Comparison of ENCODE assay signal across 13 cellular contexts in genomic region chr7:98116656-98117461, GRCh38. TPM values are rescaled to one million over a fixed set of nuclear protein-coding genes. Genes with fewer than 3 reads are reported as not detected.
A peak's percentile ranks its signal among the peaks of the same experiment; 100 is the strongest.
DNase-seq lines count a peak whose midpoint lies in the region; ATAC-seq, FAIRE-seq and TF ChIP-seq lines count a peak whose summit lies in the region.
"Had no signal": no experiment of that assay in that cellular context is flagged by ENCODE, and none has a peak within 500 bp of the region (broad histone marks: within the 10 kb centered on the region; RNA-seq: fewer than 3 reads in every experiment).

No MANE protein-coding gene starts in this region.

- intact Hi-C loops in heart right ventricle (cut with DNase I) = loop anchor here in 1 of 10 donors (10.0 kb wide), 1 partner anchor 128 kb away; no protein-coding TSS in a partner anchor
- intact Hi-C loops in activated T-helper 1 cell treated with anti-CD3 and anti-CD28 coated beads, Interleukin-12 subunit alpha, Interleukin-12 subunit beta, Interleukin-2, Interleukin-4 antibody, amounts not matched to agents 30 ng/mL and 10 ng/mL and 1 ng/mL, durations not matched to agents 14 hours and 24 hours and 36 hours (cut with micrococcal nuclease) = no loop called here

- H3K27ac ChIP-seq in cardiac muscle cell (peak overlapping the region; percentile 67), heart right ventricle (no peak overlapping the region), keratinocyte (ENCODE audit: control insufficient read depth, insufficient read depth, low read length) (peak overlapping the region; percentile 6), small intestine (ENCODE audit: low read depth in 1 of 2, low read length in 1 of 2) (peak overlapping the region in 1 of 2 donors; percentile 77)
- H3K27ac ChIP-seq: WERI-Rb-1 had no signal

- 64 to 77% methylated on average over 7 of the region's 7 CpGs for WGBS in heart right ventricle, 2 donors
- WGBS in small intestine, 3 donors = 25 to 58% (median 41%) methylated on average over 7 of the region's 7 CpGs

- H3K27me3 ChIP-seq in cardiac muscle cell (no peaks in the 10 kb centered on the region), heart right ventricle (peaks cover 0 to 8% (median 0%) of the 10 kb centered on the region in 7 donors), keratinocyte (ENCODE audit: control insufficient read depth, extremely low read depth, insufficient read depth, low read length) (no peaks in the 10 kb centered on the region), small intestine (ENCODE audit: control insufficient read depth in 2 of 2, insufficient read depth in 2 of 2, low read length in 2 of 2) (no peaks in the 10 kb centered on the region)

- no peaks in the 10 kb centered on the region for H3K9me1 ChIP-seq in keratinocyte (ENCODE audit: control insufficient read depth, extremely low read depth, insufficient read depth, low read length)

- H3K9me3 ChIP-seq in cardiac muscle cell (ENCODE audit: low read depth) (no peaks in the 10 kb centered on the region), heart right ventricle (no peaks in the 10 kb centered on the region), keratinocyte (ENCODE audit: control insufficient read depth, low read depth, low read length) (no peaks in the 10 kb centered on the region), small intestine (ENCODE audit: control insufficient read depth, low read depth) (no peaks in the 10 kb centered on the region)

- no peak for ATAC-seq in heart right ventricle
- ATAC-seq: activated naive CD8-positive, alpha-beta T cell treated with anti-CD3 and anti-CD28 coated beads, Interleukin-2, amount 50 U/mL, for 24 hours; SK-N-SH treated with all-trans-retinoic acid at 6 μM for 48 hours had no signal

- H3K9me3 Mint-ChIP-seq in activated T-helper 1 cell treated with anti-CD3 and anti-CD28 coated beads, Interleukin-12 subunit alpha, Interleukin-12 subunit beta, Interleukin-2, Interleukin-4 antibody, amounts not matched to agents 30 ng/mL and 10 ng/mL and 1 ng/mL, durations not matched to agents 14 hours and 24 hours and 36 hours = peaks cover 3% of the 10 kb centered on the region
- H3K9me3 Mint-ChIP-seq: activated naive CD8-positive, alpha-beta T cell treated with anti-CD3 and anti-CD28 coated beads, Interleukin-2, amount 50 U/mL, for 24 hours had no signal

- dilution Hi-C loops in keratinocyte (cut with MboI; ENCODE audit: extremely low pct_ligation_motif_present, low sequenced_read_pairs) = no loop called here

- no peak overlapping the region for H2AFZ ChIP-seq in keratinocyte (ENCODE audit: control insufficient read depth, low read length)

- H3K27ac Mint-ChIP-seq in activated T-helper 1 cell treated with anti-CD3 and anti-CD28 coated beads, Interleukin-12 subunit alpha, Interleukin-12 subunit beta, Interleukin-2, Interleukin-4 antibody, amounts not matched to agents 30 ng/mL and 10 ng/mL and 1 ng/mL, durations not matched to agents 14 hours and 24 hours and 36 hours = no peak overlapping the region
- H3K27ac Mint-ChIP-seq: activated naive CD8-positive, alpha-beta T cell treated with anti-CD3 and anti-CD28 coated beads, Interleukin-2, amount 50 U/mL, for 24 hours had no signal

- no peaks in the 10 kb centered on the region for H3K27me3 Mint-ChIP-seq in activated T-helper 1 cell treated with anti-CD3 and anti-CD28 coated beads, Interleukin-12 subunit alpha, Interleukin-12 subunit beta, Interleukin-2, Interleukin-4 antibody, amounts not matched to agents 30 ng/mL and 10 ng/mL and 1 ng/mL, durations not matched to agents 14 hours and 24 hours and 36 hours (ENCODE audit: insufficient read depth)
- H3K27me3 Mint-ChIP-seq: activated naive CD8-positive, alpha-beta T cell treated with anti-CD3 and anti-CD28 coated beads, Interleukin-2, amount 50 U/mL, for 24 hours had no signal

- no peaks in the 10 kb centered on the region for H3K4me1 Mint-ChIP-seq in activated T-helper 1 cell treated with anti-CD3 and anti-CD28 coated beads, Interleukin-12 subunit alpha, Interleukin-12 subunit beta, Interleukin-2, Interleukin-4 antibody, amounts not matched to agents 30 ng/mL and 10 ng/mL and 1 ng/mL, durations not matched to agents 14 hours and 24 hours and 36 hours (ENCODE audit: low read depth)

- peaks cover 75% of the 10 kb centered on the region for H3K79me2 ChIP-seq in keratinocyte (ENCODE audit: control insufficient read depth, insufficient read depth, low read length)

- no peak for TF ChIP-seq CTCF in cardiac muscle cell (IDR thresholded peaks at IDR 0.05; ENCODE audit: low read depth, low read length)
- TF ChIP-seq CTCF in heart right ventricle (IDR thresholded peaks at IDR 0.05) = no peak
- TF ChIP-seq CTCF in keratinocyte (optimal IDR thresholded peaks at IDR 0.05 in 1 of 3, IDR thresholded peaks at IDR 0.05 in 1 of 3, conservative IDR thresholded peaks at IDR 0.05 in 1 of 3; ENCODE audit: extremely low read depth in 1 of 3, insufficient read depth in 2 of 3, low read length in 3 of 3) = no peak

- FAIRE-seq in keratinocyte (lab: Jason Lieb, UNC) (no peak), small intestine (lab: Jason Lieb, UNC) (no peak)

- peaks cover 3% of the 10 kb centered on the region for H3K36me3 Mint-ChIP-seq in activated T-helper 1 cell treated with anti-CD3 and anti-CD28 coated beads, Interleukin-12 subunit alpha, Interleukin-12 subunit beta, Interleukin-2, Interleukin-4 antibody, amounts not matched to agents 30 ng/mL and 10 ng/mL and 1 ng/mL, durations not matched to agents 14 hours and 24 hours and 36 hours (ENCODE audit: low read depth)

- DNase-seq in cardiac muscle cell (ENCODE audit: low read depth in 1 of 2, low spot score in 1 of 2) = peak in 1 of 2 donors; percentile 23
- DNase-seq in heart right ventricle = no peak
- DNase-seq in amniotic epithelial cell (ENCODE audit: low read depth) = peak; percentile 60
- no peak for DNase-seq in keratinocyte (ENCODE audit: low read depth, low spot score)
- peak; percentile 59 for DNase-seq in small intestine
- no peak for DNase-seq in anterior cingulate cortex (lab: John Stamatoyannopoulos, UW)
- DNase-seq in activated T-helper 1 cell treated with anti-CD3 and anti-CD28 coated beads, Interleukin-12 subunit alpha, Interleukin-12 subunit beta, Interleukin-2, Interleukin-4 antibody, amounts not matched to agents 30 ng/mL and 10 ng/mL and 1 ng/mL, durations not matched to agents 14 hours and 24 hours and 36 hours (ENCODE audit: low spot score) = no peak
- DNase-seq in stimulated activated naive CD4-positive, alpha-beta T cell (lab: John Stamatoyannopoulos, UW) = no peak
- DNase-seq: activated naive CD8-positive, alpha-beta T cell treated with anti-CD3 and anti-CD28 coated beads, Interleukin-2, amount 50 U/mL, for 24 hours; NCI-H1417 treated with DMSO at 0.1 percent for 48 hours; NK-92 treated with Interleukin-12 subunit alpha and Interleukin-12 subunit beta, amount 100 ng/mL, for 24 hours; WERI-Rb-1 had no signal

- H3K4me3 Mint-ChIP-seq in activated T-helper 1 cell treated with anti-CD3 and anti-CD28 coated beads, Interleukin-12 subunit alpha, Interleukin-12 subunit beta, Interleukin-2, Interleukin-4 antibody, amounts not matched to agents 30 ng/mL and 10 ng/mL and 1 ng/mL, durations not matched to agents 14 hours and 24 hours and 36 hours = no peak overlapping the region
- H3K4me3 Mint-ChIP-seq: activated naive CD8-positive, alpha-beta T cell treated with anti-CD3 and anti-CD28 coated beads, Interleukin-2, amount 50 U/mL, for 24 hours had no signal

- H4K20me1 ChIP-seq in keratinocyte (ENCODE audit: control insufficient read depth, extremely low read depth, insufficient read depth, low read length) = peaks cover 3% of the 10 kb centered on the region

- peaks cover 30% of the 10 kb centered on the region for H3K4me1 ChIP-seq in cardiac muscle cell (ENCODE audit: low read depth)
- H3K4me1 ChIP-seq in heart right ventricle = peaks cover 0 to 45% (median 30%) of the 10 kb centered on the region in 9 donors
- H3K4me1 ChIP-seq in keratinocyte (ENCODE audit: control insufficient read depth, extremely low read depth, insufficient read depth, low read length) = peaks cover 19% of the 10 kb centered on the region
- H3K4me1 ChIP-seq in small intestine (ENCODE audit: control insufficient read depth in 2 of 2, insufficient read depth in 1 of 2, low read depth in 1 of 2, low read length in 1 of 2) = peaks cover 0 to 2% of the 10 kb centered on the region in 2 donors

- H3K4me2 ChIP-seq in keratinocyte (ENCODE audit: control insufficient read depth, extremely low read depth, insufficient read depth, low read depth, low read length) = no peak overlapping the region

- no peak overlapping the region for H3K9ac ChIP-seq in keratinocyte (ENCODE audit: control insufficient read depth, extremely low read depth, insufficient read depth, low read length)

- no peak overlapping the region for H3K4me3 ChIP-seq in cardiac muscle cell
- no peak overlapping the region for H3K4me3 ChIP-seq in heart right ventricle
- H3K4me3 ChIP-seq in keratinocyte (ENCODE audit: control insufficient read depth in 2 of 3, extremely low read depth in 1 of 3, insufficient read depth in 2 of 3, low read depth in 1 of 3, low read length in 3 of 3) = no peak overlapping the region
- H3K4me3 ChIP-seq in small intestine (ENCODE audit: low read depth in 1 of 2, low read length in 2 of 2) = no peak overlapping the region

- no peaks in the 10 kb centered on the region for H3K36me3 ChIP-seq in cardiac muscle cell
- H3K36me3 ChIP-seq in heart right ventricle = no peaks in the 10 kb centered on the region
- H3K36me3 ChIP-seq in keratinocyte (ENCODE audit: control insufficient read depth in 2 of 2, extremely low read depth in 1 of 2, insufficient read depth in 2 of 2, low read length in 2 of 2) = no peaks in the 10 kb centered on the region
- no peaks in the 10 kb centered on the region for H3K36me3 ChIP-seq in small intestine (ENCODE audit: control insufficient read depth in 2 of 2, insufficient read depth in 2 of 2, low read length in 2 of 2)
- H3K36me3 ChIP-seq: WERI-Rb-1 had no signal

RNA-seq across cellular contexts. Expression of gene LMTK2, which starts 10.2 kb away (rescaled TPM):
- total RNA-seq in cardiac muscle cell = 19.2 and 23.8 TPM in 2 replicates
- polyA plus RNA-seq in cardiac muscle cell = 6.7 and 9.4 TPM in 2 replicates
- total RNA-seq in heart right ventricle = 10 to 100 TPM; 15.9 to 50.2 (median 33.6) TPM
- 1 to 10 TPM; 2.9 to 5.0 TPM for polyA plus RNA-seq in heart right ventricle
- 3.7 to 10.2 TPM (median 6.6 TPM) in 3 replicates for polyA plus RNA-seq in keratinocyte
- polyA plus RNA-seq in keratinocyte (2011; ENCODE audit: low read depth) = 9.0 TPM
- polyA plus RNA-seq in keratinocyte (2011; cell fraction: cytosol; rRNA removed) = 2.3 and 3.2 TPM in 2 replicates
- polyA plus RNA-seq in keratinocyte (2011; cell fraction: nucleus; rRNA removed) = 20.5 and 22.1 TPM in 2 replicates
- 8.2 and 10.4 TPM in 2 replicates for polyA plus RNA-seq in keratinocyte (2012; ENCODE audit: low replicate concordance)
- polyA minus RNA-seq in keratinocyte = 9.9 to 19.6 TPM (median 12.2 TPM) in 3 replicates
- polyA minus RNA-seq in keratinocyte (2011; cell fraction: cytosol; rRNA and poly(A)+ RNA removed) = 11.5 TPM
- polyA minus RNA-seq in keratinocyte (2011; cell fraction: nucleus; rRNA and poly(A)+ RNA removed) = 30.8 and 39.6 TPM in 2 replicates
- 1 to 10 TPM; 3.8 to 9.8 (median 5.4) TPM for polyA plus RNA-seq in small intestine
- 14.9 and 17.7 TPM in 2 replicates for total RNA-seq in activated T-helper 1 cell treated with anti-CD3 and anti-CD28 coated beads, Interleukin-12 subunit alpha, Interleukin-12 subunit beta, Interleukin-2, Interleukin-4 antibody, amounts not matched to agents 30 ng/mL and 10 ng/mL and 1 ng/mL, durations not matched to agents 14 hours and 24 hours and 36 hours

Comparison
In these comparisons a context has a peak if more than half of its experiments do, and no peak if none do; other contexts are left out.
1. H3K27ac ChIP-seq: peak in cardiac muscle cell (single experiment) and keratinocyte (single experiment); none in heart right ventricle (0 of 10).
2. DNase-seq: peak in amniotic epithelial cell (single experiment) and small intestine (single experiment); none in heart right ventricle (0 of 2), keratinocyte (single experiment), anterior cingulate cortex (0 of 58), activated T-helper 1 cell treated with anti-CD3 and anti-CD28 coated beads, Interleukin-12 subunit alpha, Interleukin-12 subunit beta, Interleukin-2, Interleukin-4 antibody, amounts not matched to agents 30 ng/mL and 10 ng/mL and 1 ng/mL, durations not matched to agents 14 hours and 24 hours and 36 hours (single experiment) and stimulated activated naive CD4-positive, alpha-beta T cell (0 of 6).